ENCODE assay signal across 8 cellular contexts in genomic region chr1:248863011-248863881, GRCh38. TPM values are rescaled to one million over a fixed set of nuclear protein-coding genes. Genes with fewer than 3 reads are reported as not detected.
DNase-seq lines count a peak whose midpoint lies in the region; ATAC-seq and TF ChIP-seq lines count a peak whose summit lies in the region.

No MANE protein-coding gene starts in this region.

- peak; percentile 62 for ATAC-seq in GM19351 (IDR thresholded peaks at IDR 0.05; ENCODE audit: unreplicated experiment)
- peak; percentile 67 for ATAC-seq in HG03460 (IDR thresholded peaks at IDR 0.05; ENCODE audit: unreplicated experiment)
- peak; percentile 56 for ATAC-seq in lung (ENCODE audit: insufficient read depth, low FRiP score)

- peak; percentile 7 to 81 for DNase-seq in NCI-H526 (lab: John Stamatoyannopoulos, UW)
- DNase-seq in activated CD4-positive, alpha-beta T cell treated with anti-CD3 and anti-CD28 coated beads, Interleukin-2, amount 50 U/mL, for 24 hours (ENCODE audit: low read depth in 1 of 2, low spot score in 1 of 2) = peak; percentile 52 to 78
- peak; percentile 66 to 93 (median 86) for DNase-seq in dorsolateral prefrontal cortex
- peak; percentile 84 for DNase-seq in lung (ENCODE audit: low spot score)
- DNase-seq in stimulated activated CD4-positive, alpha-beta T cell treated with anti-CD3 and anti-CD28 coated beads, TNF-alpha, amount 100 ng/mL, for 4 hours (ENCODE audit: low read depth in 3 of 3) = peak; percentile 59 to 66 (median 66)

- 9 to 11% methylated on average over 39 to 46 of the region's 46 CpGs for WGBS in lung, 2 donors

- no peaks in the 10 kb centered on the region for H3K27me3 ChIP-seq in BLaER1 treated with 17β-estradiol and CSF1 and Interleukin-3, amounts not matched to agents 10 nM and 100 nM
- H3K27me3 ChIP-seq in dorsolateral prefrontal cortex = no peaks in the 10 kb centered on the region
- no peaks in the 10 kb centered on the region for H3K27me3 ChIP-seq in lung (ENCODE audit: control insufficient read depth, insufficient read depth)

- no peaks in the 10 kb centered on the region for H3K36me3 ChIP-seq in BLaER1 treated with 17β-estradiol and CSF1 and Interleukin-3, amounts not matched to agents 10 nM and 100 nM
- no peaks in the 10 kb centered on the region for H3K36me3 ChIP-seq in lung (ENCODE audit: control insufficient read depth in 2 of 2, insufficient read depth in 2 of 2, low read length in 2 of 2)

- peaks cover 24 to 42% (median 35%) of the 10 kb centered on the region in 10 experiments for H3K4me1 ChIP-seq in BLaER1 treated with 17β-estradiol and CSF1 and Interleukin-3, amounts not matched to agents 10 nM and 100 nM
- H3K4me1 ChIP-seq in lung (ENCODE audit: control insufficient read depth in 2 of 2, insufficient read depth in 2 of 2, low read length in 2 of 2) = peaks cover 0 to 10% of the 10 kb centered on the region in 2 donors

- peak overlapping the region; percentile 81 to 97 (median 89) for H3K4me2 ChIP-seq in BLaER1 treated with 17β-estradiol and CSF1 and Interleukin-3, amounts not matched to agents 10 nM and 100 nM

- H3K4me3 ChIP-seq in BLaER1 treated with 17β-estradiol and CSF1 and Interleukin-3, amounts not matched to agents 10 nM and 100 nM = peak overlapping the region; percentile 56 to 74 (median 66)
- peak overlapping the region; percentile 46 to 90 (median 71) for H3K4me3 ChIP-seq in dorsolateral prefrontal cortex
- peak overlapping the region; percentile 30 for H3K4me3 ChIP-seq in lung

- TF ChIP-seq CTCF in dorsolateral prefrontal cortex (IDR thresholded peaks at IDR 0.05 in 54 of 56, conservative IDR thresholded peaks at IDR 0.05 in 2 of 56; ENCODE audit: low read depth in 1 of 56, partially characterized antibody in 56 of 56) (peak in 4 of 56 donors; percentile 21 to 43 (median 30)), lung (IDR thresholded peaks at IDR 0.05; ENCODE audit: control extremely low read depth, extremely low read depth) (no peak)

- H4K20me1 ChIP-seq in BLaER1 treated with 17β-estradiol and CSF1 and Interleukin-3, amounts not matched to agents 10 nM and 100 nM = no peaks in the 10 kb centered on the region

- intact Hi-C loops in dorsolateral prefrontal cortex (cut with DNase I) = no loop called here

- peak overlapping the region; percentile 59 to 77 (median 69) for H3K9ac ChIP-seq in BLaER1 treated with 17β-estradiol and CSF1 and Interleukin-3, amounts not matched to agents 10 nM and 100 nM

- H3K27ac ChIP-seq in BLaER1 treated with 17β-estradiol and CSF1 and Interleukin-3, amounts not matched to agents 10 nM and 100 nM = peak overlapping the region in 8 of 11 experiments; percentile 20 to 65 (median 55); a peak in 15 of 22 replicates
- H3K27ac ChIP-seq in dorsolateral prefrontal cortex (peak overlapping the region in 58 of 59 donors; percentile 17 to 92 (median 82)), lung (ENCODE audit: low read depth in 1 of 2, low read length in 1 of 2) (peak overlapping the region; percentile 11 to 65)

- no peaks in the 10 kb centered on the region; a peak in 1 of 22 replicates for H3K9me3 ChIP-seq in BLaER1 treated with 17β-estradiol and CSF1 and Interleukin-3, amounts not matched to agents 10 nM and 100 nM (replicated peaks in 1 of 11)
- no peaks in the 10 kb centered on the region for H3K9me3 ChIP-seq in lung (ENCODE audit: control insufficient read depth in 2 of 2, insufficient read depth in 1 of 2, low read length in 1 of 2)

RNA-seq across cellular contexts. Expression of gene ZNF692, which starts 4.4 kb away (rescaled TPM):
- 100 to 1,000 TPM in 5 of 120 experiments, 10 to 100 TPM in 115; 27.9 to 117 (median 68.8) TPM for total RNA-seq in dorsolateral prefrontal cortex
- 10 to 100 TPM; 26.1 to 35.3 TPM for total RNA-seq in lung
- 10 to 100 TPM; 37.4 to 58.5 TPM for polyA plus RNA-seq in lung

RNA-seq across cellular contexts. Expression of gene ZNF672, which starts 25.2 kb away (rescaled TPM):
- 10 to 100 TPM; 15.9 to 43.0 (median 23.4) TPM for total RNA-seq in dorsolateral prefrontal cortex
- 10 to 100 TPM; 31.1 to 41.3 TPM for total RNA-seq in lung
- 10 to 100 TPM; 17.1 to 31.5 TPM for polyA plus RNA-seq in lung

RNA-seq across cellular contexts. Expression of gene SH3BP5L, which starts 37.5 kb away (rescaled TPM):
- total RNA-seq in dorsolateral prefrontal cortex (10 to 100 TPM; 24.9 to 51.7 (median 37.5) TPM), lung (10 to 100 TPM; 17.6 to 25.5 TPM)
- 10 to 100 TPM; 16.4 to 17.4 TPM for polyA plus RNA-seq in lung

RNA-seq across cellular contexts. Expression of gene PGBD2, which starts 42.8 kb away (rescaled TPM):
- total RNA-seq in dorsolateral prefrontal cortex (10 to 100 TPM in 1 of 120 experiments, 1 to 10 TPM in 119; 3.2 to 11.1 (median 6.2) TPM), lung (10 to 100 TPM in 1 of 2 donors, 1 to 10 TPM in 1; 5.8 to 12.5 TPM)
- polyA plus RNA-seq in lung = 1 to 10 TPM; 3.5 to 4.2 TPM

Comparison
In these comparisons a context has a peak if more than half of its experiments do, and no peak if none do; other contexts are left out.
1. Peak in every context shown above with its lines: DNase-seq, ATAC-seq, H3K4me3 ChIP-seq and H3K27ac ChIP-seq.